Comparison of ENCODE assay signal across 1 cellular context in genomic region chr7:44885394-44886317, GRCh38.
TF ChIP-seq lines count a peak whose summit lies in the region.

PURB (minus strand) TSS chr7:44885530; CDS start chr7:44885348, 182 bp downstream.

TF ChIP-seq in HEK293, 187 proteins besides CTCF, POLR2A, EP300 and RAD21 (continued from another document and continues in another):
- TF ChIP-seq ZNF26 (tag by site-specific recombination; IDR thresholded peaks at IDR 0.05), result no peak
- TF ChIP-seq HOXA7 (CRISPR knock-in tag; IDR thresholded peaks at IDR 0.05; ENCODE audit: borderline replicate concordance), result no peak
- TF ChIP-seq WT1 (tag by site-specific recombination; IDR thresholded peaks at IDR 0.05), result peak; percentile 16; the same call in 1 of the 2 replicates
- TF ChIP-seq, protein P1, sequence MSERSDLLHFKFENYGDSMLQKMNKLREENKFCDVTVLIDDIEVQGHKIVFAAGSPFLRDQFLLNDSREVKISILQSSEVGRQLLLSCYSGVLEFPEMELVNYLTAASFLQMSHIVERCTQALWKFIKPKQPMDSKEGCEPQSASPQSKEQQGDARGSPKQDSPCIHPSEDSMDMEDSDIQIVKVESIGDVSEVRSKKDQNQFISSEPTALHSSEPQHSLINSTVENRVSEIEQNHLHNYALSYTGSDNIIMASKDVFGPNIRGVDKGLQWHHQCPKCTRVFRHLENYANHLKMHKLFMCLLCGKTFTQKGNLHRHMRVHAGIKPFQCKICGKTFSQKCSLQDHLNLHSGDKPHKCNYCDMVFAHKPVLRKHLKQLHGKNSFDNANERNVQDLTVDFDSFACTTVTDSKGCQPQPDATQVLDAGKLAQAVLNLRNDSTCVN (tag by site-specific recombination; optimal IDR thresholded peaks at IDR 0.05), result peak; percentile 60
- no peak for TF ChIP-seq ZNF248 (tag by site-specific recombination; IDR thresholded peaks at IDR 0.05)
- no peak; the same call in 1 of the 2 replicates for TF ChIP-seq ZFHX2 (tag by site-specific recombination; conservative IDR thresholded peaks at IDR 0.05)
- no peak for TF ChIP-seq BCL11A (tag by site-specific recombination; IDR thresholded peaks at IDR 0.05; ENCODE audit: low read depth)
- no peak for TF ChIP-seq ZNF112 (tag by site-specific recombination; IDR thresholded peaks at IDR 0.05)
- no peak for TF ChIP-seq ZNF792 (tag by site-specific recombination; IDR thresholded peaks at IDR 0.05)
- TF ChIP-seq ZNF621 (tag by site-specific recombination; IDR thresholded peaks at IDR 0.05), result no peak
- peak; percentile 77; the same call in 1 of the 2 replicates for TF ChIP-seq ZNF24 (tag by site-specific recombination; IDR thresholded peaks at IDR 0.05)
- peak; percentile 80 for TF ChIP-seq ZNF660 (tag by site-specific recombination; IDR thresholded peaks at IDR 0.05)
- TF ChIP-seq ZNF610 (tag by site-specific recombination; IDR thresholded peaks at IDR 0.05; ENCODE audit: borderline replicate concordance), result no peak
- no peak for TF ChIP-seq ZNF404 (tag by site-specific recombination; IDR thresholded peaks at IDR 0.05)
- no peak for TF ChIP-seq ZNF121 (tag by site-specific recombination; IDR thresholded peaks at IDR 0.05)
- no peak for TF ChIP-seq ZNF776 (tag by site-specific recombination; IDR thresholded peaks at IDR 0.05; ENCODE audit: borderline replicate concordance)
- no peak for TF ChIP-seq SCRT1 (tag by site-specific recombination; IDR thresholded peaks at IDR 0.05; ENCODE audit: borderline replicate concordance)
- no peak for TF ChIP-seq ZNF707 (tag by site-specific recombination; IDR thresholded peaks at IDR 0.05)
- TF ChIP-seq ZNF157 (tag by site-specific recombination; IDR thresholded peaks at IDR 0.05), result no peak
- no peak for TF ChIP-seq ZNF433 (tag by site-specific recombination; IDR thresholded peaks at IDR 0.05; ENCODE audit: low read depth)
- TF ChIP-seq, protein P2, sequence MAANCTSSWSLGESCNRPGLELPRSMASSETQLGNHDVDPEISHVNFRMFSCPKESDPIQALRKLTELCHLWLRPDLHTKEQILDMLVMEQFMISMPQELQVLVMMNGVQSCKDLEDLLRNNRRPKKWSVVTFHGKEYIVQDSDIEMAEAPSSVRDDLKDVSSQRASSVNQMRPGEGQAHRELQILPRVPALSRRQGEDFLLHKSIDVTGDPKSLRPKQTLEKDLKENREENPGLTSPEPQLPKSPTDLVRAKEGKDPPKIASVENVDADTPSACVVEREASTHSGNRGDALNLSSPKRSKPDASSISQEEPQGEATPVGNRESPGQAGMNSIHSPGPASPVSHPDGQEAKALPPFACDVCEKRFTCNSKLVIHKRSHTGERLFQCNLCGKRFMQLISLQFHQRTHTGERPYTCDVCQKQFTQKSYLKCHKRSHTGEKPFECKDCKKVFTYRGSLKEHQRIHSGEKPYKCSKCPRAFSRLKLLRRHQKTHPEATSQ (tag by site-specific recombination; IDR thresholded peaks at IDR 0.05), result no peak; the same call in 1 of the 2 replicates
- no peak for TF ChIP-seq ZNF626 (tag by site-specific recombination; IDR thresholded peaks at IDR 0.05)
- TF ChIP-seq ZNF341 (tag by site-specific recombination; IDR thresholded peaks at IDR 0.05; ENCODE audit: low read depth), result peak; percentile 88
- no peak for TF ChIP-seq ZNF654 (tag by site-specific recombination; IDR thresholded peaks at IDR 0.05; ENCODE audit: low read depth)
- no peak; the same call in 1 of the 2 replicates for TF ChIP-seq ZBTB10 (tag by site-specific recombination; IDR thresholded peaks at IDR 0.05)
- TF ChIP-seq, protein P3, sequence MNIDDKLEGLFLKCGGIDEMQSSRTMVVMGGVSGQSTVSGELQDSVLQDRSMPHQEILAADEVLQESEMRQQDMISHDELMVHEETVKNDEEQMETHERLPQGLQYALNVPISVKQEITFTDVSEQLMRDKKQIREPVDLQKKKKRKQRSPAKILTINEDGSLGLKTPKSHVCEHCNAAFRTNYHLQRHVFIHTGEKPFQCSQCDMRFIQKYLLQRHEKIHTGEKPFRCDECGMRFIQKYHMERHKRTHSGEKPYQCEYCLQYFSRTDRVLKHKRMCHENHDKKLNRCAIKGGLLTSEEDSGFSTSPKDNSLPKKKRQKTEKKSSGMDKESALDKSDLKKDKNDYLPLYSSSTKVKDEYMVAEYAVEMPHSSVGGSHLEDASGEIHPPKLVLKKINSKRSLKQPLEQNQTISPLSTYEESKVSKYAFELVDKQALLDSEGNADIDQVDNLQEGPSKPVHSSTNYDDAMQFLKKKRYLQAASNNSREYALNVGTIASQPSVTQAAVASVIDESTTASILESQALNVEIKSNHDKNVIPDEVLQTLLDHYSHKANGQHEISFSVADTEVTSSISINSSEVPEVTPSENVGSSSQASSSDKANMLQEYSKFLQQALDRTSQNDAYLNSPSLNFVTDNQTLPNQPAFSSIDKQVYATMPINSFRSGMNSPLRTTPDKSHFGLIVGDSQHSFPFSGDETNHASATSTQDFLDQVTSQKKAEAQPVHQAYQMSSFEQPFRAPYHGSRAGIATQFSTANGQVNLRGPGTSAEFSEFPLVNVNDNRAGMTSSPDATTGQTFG (tag by site-specific recombination; IDR thresholded peaks at IDR 0.05; ENCODE audit: borderline replicate concordance), result no peak
- TF ChIP-seq, protein P4, sequence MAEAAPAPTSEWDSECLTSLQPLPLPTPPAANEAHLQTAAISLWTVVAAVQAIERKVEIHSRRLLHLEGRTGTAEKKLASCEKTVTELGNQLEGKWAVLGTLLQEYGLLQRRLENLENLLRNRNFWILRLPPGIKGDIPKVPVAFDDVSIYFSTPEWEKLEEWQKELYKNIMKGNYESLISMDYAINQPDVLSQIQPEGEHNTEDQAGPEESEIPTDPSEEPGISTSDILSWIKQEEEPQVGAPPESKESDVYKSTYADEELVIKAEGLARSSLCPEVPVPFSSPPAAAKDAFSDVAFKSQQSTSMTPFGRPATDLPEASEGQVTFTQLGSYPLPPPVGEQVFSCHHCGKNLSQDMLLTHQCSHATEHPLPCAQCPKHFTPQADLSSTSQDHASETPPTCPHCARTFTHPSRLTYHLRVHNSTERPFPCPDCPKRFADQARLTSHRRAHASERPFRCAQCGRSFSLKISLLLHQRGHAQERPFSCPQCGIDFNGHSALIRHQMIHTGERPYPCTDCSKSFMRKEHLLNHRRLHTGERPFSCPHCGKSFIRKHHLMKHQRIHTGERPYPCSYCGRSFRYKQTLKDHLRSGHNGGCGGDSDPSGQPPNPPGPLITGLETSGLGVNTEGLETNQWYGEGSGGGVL (tag by site-specific recombination; IDR thresholded peaks at IDR 0.05), result peak; percentile 64
- no peak for TF ChIP-seq ZBTB7A (tag by site-specific recombination; IDR thresholded peaks at IDR 0.05; ENCODE audit: low read depth)
- TF ChIP-seq ZNF501 (tag by site-specific recombination; IDR thresholded peaks at IDR 0.05), result peak; percentile 86; the same call in 1 of the 2 replicates
- TF ChIP-seq GLIS2 (tag by site-specific recombination; IDR thresholded peaks at IDR 0.05), result peak; percentile 49; the same call in 1 of the 2 replicates
- TF ChIP-seq ZNF837 (tag by site-specific recombination; IDR thresholded peaks at IDR 0.05), result no peak
- TF ChIP-seq ZNF324 (tag by site-specific recombination; IDR thresholded peaks at IDR 0.05), result peak; percentile 52; the same call in 1 of the 2 replicates
- TF ChIP-seq ZNF175 (tag by site-specific recombination; IDR thresholded peaks at IDR 0.05), result no peak
- TF ChIP-seq, protein P5, sequence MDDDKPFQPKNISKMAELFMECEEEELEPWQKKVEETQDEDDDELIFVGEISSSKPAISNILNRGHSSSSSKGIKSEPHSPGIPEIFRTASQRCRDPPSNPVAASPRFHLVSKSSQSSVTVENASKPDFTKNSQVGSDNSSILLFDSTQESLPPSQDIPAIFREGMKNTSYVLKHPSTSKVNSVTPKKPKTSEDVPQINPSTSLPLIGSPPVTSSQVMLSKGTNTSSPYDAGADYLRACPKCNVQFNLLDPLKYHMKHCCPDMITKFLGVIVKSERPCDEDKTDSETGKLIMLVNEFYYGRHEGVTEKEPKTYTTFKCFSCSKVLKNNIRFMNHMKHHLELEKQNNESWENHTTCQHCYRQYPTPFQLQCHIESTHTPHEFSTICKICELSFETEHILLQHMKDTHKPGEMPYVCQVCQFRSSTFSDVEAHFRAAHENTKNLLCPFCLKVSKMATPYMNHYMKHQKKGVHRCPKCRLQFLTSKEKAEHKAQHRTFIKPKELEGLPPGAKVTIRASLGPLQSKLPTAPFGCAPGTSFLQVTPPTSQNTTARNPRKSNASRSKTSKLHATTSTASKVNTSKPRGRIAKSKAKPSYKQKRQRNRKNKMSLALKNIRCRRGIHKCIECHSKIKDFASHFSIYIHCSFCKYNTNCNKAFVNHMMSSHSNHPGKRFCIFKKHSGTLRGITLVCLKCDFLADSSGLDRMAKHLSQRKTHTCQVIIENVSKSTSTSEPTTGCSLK (tag by site-specific recombination; IDR thresholded peaks at IDR 0.05), result no peak
- TF ChIP-seq ZNF629 (tag by site-specific recombination; IDR thresholded peaks at IDR 0.05), result peak; percentile 97
- TF ChIP-seq, protein P6, sequence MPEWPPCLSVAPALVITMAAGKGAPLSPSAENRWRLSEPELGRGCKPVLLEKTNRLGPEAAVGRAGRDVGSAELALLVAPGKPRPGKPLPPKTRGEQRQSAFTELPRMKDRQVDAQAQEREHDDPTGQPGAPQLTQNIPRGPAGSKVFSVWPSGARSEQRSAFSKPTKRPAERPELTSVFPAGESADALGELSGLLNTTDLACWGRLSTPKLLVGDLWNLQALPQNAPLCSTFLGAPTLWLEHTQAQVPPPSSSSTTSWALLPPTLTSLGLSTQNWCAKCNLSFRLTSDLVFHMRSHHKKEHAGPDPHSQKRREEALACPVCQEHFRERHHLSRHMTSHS (tag by site-specific recombination; IDR thresholded peaks at IDR 0.05), result no peak
- TF ChIP-seq MEIS1 (CRISPR knock-in tag; IDR thresholded peaks at IDR 0.05; ENCODE audit: borderline replicate concordance), result no peak
- TF ChIP-seq, protein P7, sequence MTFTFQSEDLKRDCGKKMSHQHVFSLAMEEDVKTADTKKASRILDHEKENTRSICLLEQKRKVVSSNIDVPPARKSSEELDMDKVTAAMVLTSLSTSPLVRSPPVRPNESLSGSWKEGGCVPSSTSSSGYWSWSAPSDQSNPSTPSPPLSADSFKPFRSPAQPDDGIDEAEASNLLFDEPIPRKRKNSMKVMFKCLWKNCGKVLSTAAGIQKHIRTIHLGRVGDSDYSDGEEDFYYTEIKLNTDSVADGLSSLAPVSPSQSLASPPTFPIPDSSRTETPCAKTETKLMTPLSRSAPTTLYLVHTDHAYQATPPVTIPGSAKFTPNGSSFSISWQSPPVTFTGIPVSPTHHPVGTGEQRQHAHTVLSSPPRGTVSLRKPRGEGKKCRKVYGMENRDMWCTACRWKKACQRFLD (tag by site-specific recombination; IDR thresholded peaks at IDR 0.05), result no peak
- peak; percentile 77; the same call in 1 of the 2 replicates for TF ChIP-seq ZFP37 (tag by site-specific recombination; IDR thresholded peaks at IDR 0.05)
- TF ChIP-seq ZNF146 (tag by site-specific recombination; IDR thresholded peaks at IDR 0.05), result no peak
- TF ChIP-seq ZNF274 (IDR thresholded peaks at IDR 0.05; ENCODE audit: low read length), result no peak
- TF ChIP-seq ZNF274 (tag by site-specific recombination; IDR thresholded peaks at IDR 0.05; ENCODE audit: borderline replicate concordance), result no peak
- TF ChIP-seq ZNF747 (tag by site-specific recombination; IDR thresholded peaks at IDR 0.05), result no peak
- TF ChIP-seq RBAK (tag by site-specific recombination; IDR thresholded peaks at IDR 0.05), result no peak
- TF ChIP-seq ZNF670 (tag by site-specific recombination; IDR thresholded peaks at IDR 0.05; ENCODE audit: low read depth), result no peak
- TF ChIP-seq ZNF132 (tag by site-specific recombination; IDR thresholded peaks at IDR 0.05; ENCODE audit: borderline replicate concordance), result no peak
- no peak for TF ChIP-seq YY2 (tag by site-specific recombination; IDR thresholded peaks at IDR 0.05)
- TF ChIP-seq, protein P8, sequence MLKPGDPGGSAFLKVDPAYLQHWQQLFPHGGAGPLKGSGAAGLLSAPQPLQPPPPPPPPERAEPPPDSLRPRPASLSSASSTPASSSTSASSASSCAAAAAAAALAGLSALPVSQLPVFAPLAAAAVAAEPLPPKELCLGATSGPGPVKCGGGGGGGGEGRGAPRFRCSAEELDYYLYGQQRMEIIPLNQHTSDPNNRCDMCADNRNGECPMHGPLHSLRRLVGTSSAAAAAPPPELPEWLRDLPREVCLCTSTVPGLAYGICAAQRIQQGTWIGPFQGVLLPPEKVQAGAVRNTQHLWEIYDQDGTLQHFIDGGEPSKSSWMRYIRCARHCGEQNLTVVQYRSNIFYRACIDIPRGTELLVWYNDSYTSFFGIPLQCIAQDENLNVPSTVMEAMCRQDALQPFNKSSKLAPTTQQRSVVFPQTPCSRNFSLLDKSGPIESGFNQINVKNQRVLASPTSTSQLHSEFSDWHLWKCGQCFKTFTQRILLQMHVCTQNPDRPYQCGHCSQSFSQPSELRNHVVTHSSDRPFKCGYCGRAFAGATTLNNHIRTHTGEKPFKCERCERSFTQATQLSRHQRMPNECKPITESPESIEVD (tag by site-specific recombination; IDR thresholded peaks at IDR 0.05), result no peak
- TF ChIP-seq GLI4 (tag by site-specific recombination; IDR thresholded peaks at IDR 0.05), result no peak
- TF ChIP-seq YY1 (tag by site-specific recombination; IDR thresholded peaks at IDR 0.05), result no peak
- no peak for TF ChIP-seq ZFP3 (tag by site-specific recombination; IDR thresholded peaks at IDR 0.05; ENCODE audit: low read depth)
- no peak for TF ChIP-seq SETDB1 (IDR thresholded peaks at IDR 0.05; ENCODE audit: insufficient read length, low read length)
